ENCODE assay signal across 15 cellular contexts in genomic region chr2:36951030-36951518, GRCh38. TPM values are rescaled to one million over a fixed set of nuclear protein-coding genes. Genes with fewer than 3 reads are reported as not detected.
A peak's percentile ranks its signal among the peaks of the same experiment; 100 is the strongest.
DNase-seq lines count a peak whose midpoint lies in the region; ATAC-seq and TF ChIP-seq lines count a peak whose summit lies in the region.
"Had no signal": no experiment of that assay in that cellular context is flagged by ENCODE, and none has a peak within 500 bp of the region (broad histone marks: within the 10 kb centered on the region; RNA-seq: fewer than 3 reads in every experiment).

No MANE protein-coding gene starts in this region.

- H3K4me1 ChIP-seq in GM23338 (ENCODE audit: insufficient read depth) (peaks cover 48% of the 10 kb centered on the region), adrenal gland (replicated peaks in 1 of 2) (peaks cover 18 to 22% of the 10 kb centered on the region in 2 donors)

- no peaks in the 10 kb centered on the region for H3K9me2 ChIP-seq in GM23338 (ENCODE audit: insufficient read depth)

- no peaks in the 10 kb centered on the region for H3K9me3 Mint-ChIP-seq in GM23338
- H3K9me3 Mint-ChIP-seq in osteocyte (ENCODE audit: unreplicated experiment): no peaks in the 10 kb centered on the region
- H3K9me3 Mint-ChIP-seq: activated naive CD8-positive, alpha-beta T cell treated with anti-CD3 and anti-CD28 coated beads, Interleukin-2, amount 10 ng/mL, durations not matched to agents 7 days and 5 days had no signal

- H3K36me3 Mint-ChIP-seq in GM23338 (ENCODE audit: low read depth) (no peaks in the 10 kb centered on the region), osteocyte (ENCODE audit: unreplicated experiment) (no peaks in the 10 kb centered on the region)

- H2AFZ ChIP-seq in GM23338: no peak overlapping the region

- H3K27me3 ChIP-seq in GM23338 (ENCODE audit: insufficient read depth): no peaks in the 10 kb centered on the region
- H3K27me3 ChIP-seq in adrenal gland: no peaks in the 10 kb centered on the region

- H3K27me3 Mint-ChIP-seq in GM23338 (ENCODE audit: insufficient read depth, low read depth, poor library complexity): peaks cover 4% of the 10 kb centered on the region
- H3K27me3 Mint-ChIP-seq in osteocyte (ENCODE audit: unreplicated experiment): no peaks in the 10 kb centered on the region
- H3K27me3 Mint-ChIP-seq: activated naive CD8-positive, alpha-beta T cell treated with anti-CD3 and anti-CD28 coated beads, Interleukin-2, amount 10 ng/mL, durations not matched to agents 7 days and 5 days had no signal

- H3K36me3 ChIP-seq in GM23338 (ENCODE audit: insufficient read depth) (no peaks in the 10 kb centered on the region), adrenal gland (replicated peaks in 1 of 2) (no peaks in the 10 kb centered on the region)

- H3K4me2 ChIP-seq in GM23338: no peak overlapping the region
- H3K4me2 ChIP-seq: KMS-11 had no signal

- 0 out of 2 replicates have a peak, but pooled peaks cover 6% of the 10 kb centered on the region for H4K20me1 ChIP-seq in GM23338 (replicated peaks; ENCODE audit: insufficient read depth)

- peaks cover 90% of the 10 kb centered on the region for H3K79me2 ChIP-seq in GM23338 (replicated peaks; ENCODE audit: insufficient read depth)

- peaks cover 43% of the 10 kb centered on the region for H3K4me1 Mint-ChIP-seq in GM23338
- H3K4me1 Mint-ChIP-seq in osteocyte (ENCODE audit: unreplicated experiment): peaks cover 42% of the 10 kb centered on the region

- no peak for DNase-seq in GM23338 (ENCODE audit: low spot score)
- peak; percentile 38 for DNase-seq in NCI-H2227 treated with DMSO at 0.1 percent for 48 hours (lab: John Stamatoyannopoulos, UW)
- peak; percentile 25 for DNase-seq in dermis blood vessel endothelial cell
- no peak for DNase-seq in osteocyte (ENCODE audit: extremely low spot score, unreplicated experiment)
- DNase-seq in lower leg skin (ENCODE audit: low spot score in 2 of 2): no peak
- no peak for DNase-seq in adrenal gland
- no peak for DNase-seq in superior temporal gyrus (ENCODE audit: extremely low spot score)
- DNase-seq: activated naive CD8-positive, alpha-beta T cell treated with anti-CD3 and anti-CD28 coated beads, Interleukin-2, amount 10 ng/mL, durations not matched to agents 7 days and 5 days; effector CD4-positive, alpha-beta T cell; islet precursor cell; NCI-H1092 treated with DMSO at 0.1 percent for 48 hours; NCI-H526 treated with DMSO at 0.1 percent for 48 hours; occipital lobe; stimulated activated CD4-positive, alpha-beta T cell treated with anti-CD3 and anti-CD28 coated beads, Interleukin-4, amount 100 ng/mL, for 1 hour had no signal

- WGBS in lower leg skin, 2 donors: 67 to 92% methylated on average over 2 of the region's 2 CpGs
- WGBS in adrenal gland, 4 donors: 73 to 93% (median 85%) methylated on average over 2 of the region's 2 CpGs

- H3K4me3 ChIP-seq in GM23338 (no peak overlapping the region), lower leg skin (ENCODE audit: low read depth, poor library complexity, severe bottlenecking) (no peak overlapping the region), adrenal gland (no peak overlapping the region)

- peak overlapping the region; percentile 7; the same call in 1 of the 2 replicates for H3K27ac Mint-ChIP-seq in GM23338
- peak overlapping the region; percentile 37 for H3K27ac Mint-ChIP-seq in osteocyte (ENCODE audit: unreplicated experiment)
- H3K27ac Mint-ChIP-seq: activated naive CD8-positive, alpha-beta T cell treated with anti-CD3 and anti-CD28 coated beads, Interleukin-2, amount 10 ng/mL, durations not matched to agents 7 days and 5 days had no signal

- H3K27ac ChIP-seq in GM23338 (ENCODE audit: low read depth): no peak overlapping the region
- peak overlapping the region in 1 of 5 donors; percentile 47 for H3K27ac ChIP-seq in adrenal gland
- H3K27ac ChIP-seq: KMS-11 had no signal

- H3K9me3 ChIP-seq in adrenal gland (replicated peaks in 1 of 3): peaks cover 0 to 2% (median 0%) of the 10 kb centered on the region in 3 donors

- no peak for ATAC-seq in GM23338

- H3F3A ChIP-seq in GM23338 (replicated peaks; ENCODE audit: low read depth): peaks cover 3% of the 10 kb centered on the region; the same call in 1 of the 2 replicates

- TF ChIP-seq CTCF in GM23338 (conservative IDR thresholded peaks at IDR 0.05; ENCODE audit: low read depth in 2 of 2) (no peak), osteocyte (IDR thresholded peaks at IDR 0.05) (no peak), lower leg skin (IDR thresholded peaks at IDR 0.05) (no peak), adrenal gland (IDR thresholded peaks at IDR 0.05) (no peak)

- TF ChIP-seq POLR2A in lower leg skin (IDR thresholded peaks at IDR 0.05) (no peak), adrenal gland (IDR thresholded peaks at IDR 0.05) (no peak)

- H3K4me3 Mint-ChIP-seq in GM23338: no peak overlapping the region
- H3K4me3 Mint-ChIP-seq in osteocyte (ENCODE audit: unreplicated experiment): no peak overlapping the region
- H3K4me3 Mint-ChIP-seq: activated naive CD8-positive, alpha-beta T cell treated with anti-CD3 and anti-CD28 coated beads, Interleukin-2, amount 10 ng/mL, durations not matched to agents 7 days and 5 days had no signal

- intact Hi-C loops in lower leg skin (cut with DNase I; ENCODE audit: low total_unique reads) (no loop called here), adrenal gland (cut with DNase I) (no loop called here)

TF ChIP-seq in GM23338, 12 proteins besides CTCF, POLR2A, EP300 and RAD21 (continues in another document):
- TF ChIP-seq CREB1 (CRISPR knock-in tag; IDR thresholded peaks at IDR 0.05; ENCODE audit: low read depth) (no peak), JUNB (IDR thresholded peaks at IDR 0.05; ENCODE audit: unreplicated experiment) (no peak), STAT1 (IDR thresholded peaks at IDR 0.05; ENCODE audit: unreplicated experiment) (no peak), ZNF114 (CRISPR knock-in tag; IDR thresholded peaks at IDR 0.05) (no peak), EZH2phosphoT487 (IDR thresholded peaks at IDR 0.05; ENCODE audit: unreplicated experiment) (no peak), REST (IDR thresholded peaks at IDR 0.05; ENCODE audit: unreplicated experiment) (no peak), POLR2AphosphoS5 (IDR thresholded peaks at IDR 0.05; ENCODE audit: low read depth) (no peak), ZNF331 (CRISPR knock-in tag; IDR thresholded peaks at IDR 0.05; ENCODE audit: low read depth) (no peak)

RNA-seq across cellular contexts. Expression of gene STRN, which starts 15.3 kb away (rescaled TPM):
- 34.0 and 34.5 TPM in 2 replicates for total RNA-seq in GM23338 (2014; rRNA removed; shearing (Covaris generic))
- polyA plus RNA-seq in GM23338 (2016; fragmentation: Nextera tagmentation; extraction: Ambion mirVana) (15.0 and 16.1 TPM in 2 replicates), adrenal gland (10 to 100 TPM in 1 of 3 donors, 1 to 10 TPM in 2; 2.6 to 13.4 (median 3.4) TPM)
- total RNA-seq in dermis blood vessel endothelial cell (24.7 and 52.0 TPM in 2 replicates), osteocyte (27.0 and 27.2 TPM in 2 replicates), lower leg skin (10 to 100 TPM; 34.4 to 41.9 (median 37.9) TPM), adrenal gland (10 to 100 TPM; 12.3 to 36.9 (median 20.5) TPM)

Comparison
In these comparisons a context has a peak if more than half of its experiments do, and no peak if none do; other contexts are left out.
1. DNase-seq: peak in NCI-H2227 treated with DMSO at 0.1 percent for 48 hours (single experiment) and dermis blood vessel endothelial cell (single experiment); none in GM23338 (single experiment), osteocyte (single experiment), lower leg skin (0 of 2), adrenal gland (0 of 7) and superior temporal gyrus (single experiment).